1 cellular context compared by ENCODE assay signal in the genomic region with DNA sequence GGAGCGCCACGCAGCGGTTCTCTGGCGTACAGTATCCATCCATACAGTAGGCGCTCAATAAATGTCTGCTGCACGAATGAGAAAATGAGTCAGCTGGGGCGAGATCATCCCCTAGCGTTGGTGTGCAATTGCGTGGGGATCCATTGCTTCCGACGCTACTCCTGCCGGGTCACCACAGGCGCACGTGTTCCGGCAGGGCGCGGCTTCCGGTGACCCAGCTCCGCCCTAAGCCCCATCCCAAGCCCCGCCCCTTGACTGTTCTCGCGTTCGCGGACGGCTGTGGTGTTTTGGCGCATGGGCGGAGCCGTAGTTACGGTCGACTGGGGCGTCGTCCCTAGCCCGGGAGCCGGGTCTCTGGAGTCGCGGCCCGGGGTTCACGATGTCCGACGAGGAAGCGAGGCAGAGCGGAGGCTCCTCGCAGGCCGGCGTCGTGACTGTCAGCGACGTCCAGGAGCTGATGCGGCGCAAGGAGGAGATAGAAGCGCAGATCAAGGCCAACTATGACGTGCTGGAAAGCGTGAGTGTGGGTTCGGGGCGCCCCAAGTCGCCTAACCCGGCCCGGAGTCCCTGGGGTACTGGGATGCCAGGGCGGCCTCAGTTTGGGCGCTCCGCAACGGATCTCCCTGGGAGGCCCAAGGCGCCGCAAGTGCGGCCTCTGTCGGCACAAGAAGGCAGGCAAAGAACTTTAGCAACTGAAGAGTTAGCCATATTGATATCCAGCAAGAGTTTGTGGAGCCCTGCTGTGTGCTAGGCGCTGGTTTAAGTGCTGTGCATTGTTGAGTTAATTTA.
A peak's percentile ranks its signal among the peaks of the same experiment; 100 is the strongest.
TF ChIP-seq lines count a peak whose summit lies in the region.

Gene PSMD9, plus strand, starts transcription at position 313 of the 789 bp plus-strand sequence. Its CDS starts 67 bp downstream, at position 380.

TF ChIP-seq in HCT116, 20 proteins besides CTCF, POLR2A, EP300 and RAD21 (continued from another document):
- TF ChIP-seq, protein P1, sequence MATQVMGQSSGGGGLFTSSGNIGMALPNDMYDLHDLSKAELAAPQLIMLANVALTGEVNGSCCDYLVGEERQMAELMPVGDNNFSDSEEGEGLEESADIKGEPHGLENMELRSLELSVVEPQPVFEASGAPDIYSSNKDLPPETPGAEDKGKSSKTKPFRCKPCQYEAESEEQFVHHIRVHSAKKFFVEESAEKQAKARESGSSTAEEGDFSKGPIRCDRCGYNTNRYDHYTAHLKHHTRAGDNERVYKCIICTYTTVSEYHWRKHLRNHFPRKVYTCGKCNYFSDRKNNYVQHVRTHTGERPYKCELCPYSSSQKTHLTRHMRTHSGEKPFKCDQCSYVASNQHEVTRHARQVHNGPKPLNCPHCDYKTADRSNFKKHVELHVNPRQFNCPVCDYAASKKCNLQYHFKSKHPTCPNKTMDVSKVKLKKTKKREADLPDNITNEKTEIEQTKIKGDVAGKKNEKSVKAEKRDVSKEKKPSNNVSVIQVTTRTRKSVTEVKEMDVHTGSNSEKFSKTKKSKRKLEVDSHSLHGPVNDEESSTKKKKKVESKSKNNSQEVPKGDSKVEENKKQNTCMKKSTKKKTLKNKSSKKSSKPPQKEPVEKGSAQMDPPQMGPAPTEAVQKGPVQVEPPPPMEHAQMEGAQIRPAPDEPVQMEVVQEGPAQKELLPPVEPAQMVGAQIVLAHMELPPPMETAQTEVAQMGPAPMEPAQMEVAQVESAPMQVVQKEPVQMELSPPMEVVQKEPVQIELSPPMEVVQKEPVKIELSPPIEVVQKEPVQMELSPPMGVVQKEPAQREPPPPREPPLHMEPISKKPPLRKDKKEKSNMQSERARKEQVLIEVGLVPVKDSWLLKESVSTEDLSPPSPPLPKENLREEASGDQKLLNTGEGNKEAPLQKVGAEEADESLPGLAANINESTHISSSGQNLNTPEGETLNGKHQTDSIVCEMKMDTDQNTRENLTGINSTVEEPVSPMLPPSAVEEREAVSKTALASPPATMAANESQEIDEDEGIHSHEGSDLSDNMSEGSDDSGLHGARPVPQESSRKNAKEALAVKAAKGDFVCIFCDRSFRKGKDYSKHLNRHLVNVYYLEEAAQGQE (IDR thresholded peaks at IDR 0.05; ENCODE audit: low read depth): no peak
- TF ChIP-seq EZH2 (IDR thresholded peaks at IDR 0.05) (no peak), SP1 (IDR thresholded peaks at IDR 0.05; ENCODE audit: low read depth) (peak; percentile 92), CBX3 (IDR thresholded peaks at IDR 0.05; ENCODE audit: low read depth) (peak; percentile 95), YY1 (IDR thresholded peaks at IDR 0.05; ENCODE audit: extremely low read depth, insufficient replicate concordance, low read depth, low read length) (peak; percentile 86), EGR1 (IDR thresholded peaks at IDR 0.05; ENCODE audit: low read depth) (peak; percentile 85), POLR2AphosphoS5 (IDR thresholded peaks at IDR 0.05; ENCODE audit: low read depth, low read length) (peak; percentile 87)
